19 cellular contexts compared by ENCODE assay signal in the genomic region with DNA sequence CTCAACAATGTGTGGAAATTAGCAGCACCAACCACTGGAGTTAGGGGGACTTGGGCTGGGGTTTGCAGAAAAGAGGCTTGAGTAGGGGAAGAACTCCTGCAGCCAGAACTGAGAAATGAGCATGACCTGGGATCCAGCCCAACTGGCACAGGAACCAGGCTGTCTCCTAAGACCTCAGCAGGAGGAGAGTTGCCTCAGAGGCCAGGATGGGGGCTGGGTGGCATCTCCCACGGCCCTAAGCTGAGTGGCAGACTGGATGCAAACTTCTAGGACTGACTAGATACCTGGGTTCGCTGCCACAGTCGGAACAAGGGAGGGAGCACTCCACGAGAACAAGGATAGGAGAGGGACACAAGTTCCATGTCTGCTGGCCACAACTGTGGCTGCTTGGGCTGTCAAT.
DNase-seq lines count a peak whose midpoint lies in the region; ATAC-seq and TF ChIP-seq lines count a peak whose summit lies in the region.
"Had no signal": no experiment of that assay in that cellular context is flagged by ENCODE, and none has a peak within 500 bp of the region (broad histone marks: within the 10 kb centered on the region; RNA-seq: fewer than 3 reads in every experiment).

No MANE protein-coding gene starts in this region.

- 30 to 56% methylated on average over 2 to 4 of the region's 4 CpGs for WGBS in thyroid gland, 2 donors

- no peak overlapping the region for H3K27ac ChIP-seq in thyroid gland
- H3K27ac ChIP-seq: 22Rv1, HL-60, Peyer's patch had no signal

- intact Hi-C loops in Right ventricle myocardium inferior (cut with DNase I) (no loop called here), cardiac septum (cut with DNase I) (no loop called here), left ventricle myocardium superior (cut with micrococcal nuclease) (no loop called here), thyroid gland (cut with DNase I) (no loop called here)

- no peaks in the 10 kb centered on the region for H3K36me3 ChIP-seq in thyroid gland
- H3K36me3 ChIP-seq: Peyer's patch had no signal

- H3K27me3 ChIP-seq in thyroid gland = no peaks in the 10 kb centered on the region
- H3K27me3 ChIP-seq: Peyer's patch had no signal

- H3K4me1 ChIP-seq in thyroid gland = peaks cover 11 to 12% of the 10 kb centered on the region in 2 donors
- H3K4me1 ChIP-seq: Peyer's patch had no signal

- H3K9me3 ChIP-seq in thyroid gland = no peaks in the 10 kb centered on the region

- no peak overlapping the region for H3K4me3 ChIP-seq in thyroid gland (replicated peaks in 1 of 3)
- H3K4me3 ChIP-seq: Peyer's patch had no signal

- peak; percentile 67 for DNase-seq in Right ventricle myocardium inferior (ENCODE audit: missing footprints)
- no peak for DNase-seq in cardiac septum (ENCODE audit: low spot score)
- peak; percentile 24 for DNase-seq in fibroblast of gingiva (ENCODE audit: low read depth)
- peak; percentile 33 for DNase-seq in left ventricle myocardium superior
- DNase-seq in thyroid gland = peak; percentile 71 to 76
- no peak for DNase-seq in NOMO-1 treated with dmso at 0.1 percent for 144 hours (lab: John Stamatoyannopoulos, UW; ENCODE audit: unreplicated experiment)
- no peak for DNase-seq in glomerular visceral epithelial cell (ENCODE audit: extremely low spot score)
- DNase-seq: DMS79 treated with DMSO at 0.1 percent for 48 hours, H7, Kasumi-1, NCI-H1092 treated with DMSO at 0.1 percent for 48 hours, NCI-H2081 treated with DMSO at 0.1 percent for 48 hours, NCI-H446 treated with DMSO at 0.1 percent for 48 hours, NCI-H69, Peyer's patch, SHP77 had no signal

- no peak for TF ChIP-seq CTCF in thyroid gland (IDR thresholded peaks at IDR 0.05)

- ATAC-seq in Right ventricle myocardium inferior = no peak
- ATAC-seq in left ventricle myocardium superior = peak; percentile 70
- no peak for ATAC-seq in GM18907 (IDR thresholded peaks at IDR 0.05; ENCODE audit: unreplicated experiment)

- TF ChIP-seq POLR2A in thyroid gland (IDR thresholded peaks at IDR 0.05) = no peak

Comparison
In these comparisons a context has a peak if more than half of its experiments do, and no peak if none do; other contexts are left out.
1. DNase-seq: peak in Right ventricle myocardium inferior (single experiment), fibroblast of gingiva (single experiment), left ventricle myocardium superior (single experiment) and thyroid gland (2 of 2); none in cardiac septum (single experiment), NOMO-1 treated with dmso at 0.1 percent for 144 hours (single experiment) and glomerular visceral epithelial cell (single experiment).